Comparison of ENCODE assay signal across 21 cellular contexts in the genomic region with DNA sequence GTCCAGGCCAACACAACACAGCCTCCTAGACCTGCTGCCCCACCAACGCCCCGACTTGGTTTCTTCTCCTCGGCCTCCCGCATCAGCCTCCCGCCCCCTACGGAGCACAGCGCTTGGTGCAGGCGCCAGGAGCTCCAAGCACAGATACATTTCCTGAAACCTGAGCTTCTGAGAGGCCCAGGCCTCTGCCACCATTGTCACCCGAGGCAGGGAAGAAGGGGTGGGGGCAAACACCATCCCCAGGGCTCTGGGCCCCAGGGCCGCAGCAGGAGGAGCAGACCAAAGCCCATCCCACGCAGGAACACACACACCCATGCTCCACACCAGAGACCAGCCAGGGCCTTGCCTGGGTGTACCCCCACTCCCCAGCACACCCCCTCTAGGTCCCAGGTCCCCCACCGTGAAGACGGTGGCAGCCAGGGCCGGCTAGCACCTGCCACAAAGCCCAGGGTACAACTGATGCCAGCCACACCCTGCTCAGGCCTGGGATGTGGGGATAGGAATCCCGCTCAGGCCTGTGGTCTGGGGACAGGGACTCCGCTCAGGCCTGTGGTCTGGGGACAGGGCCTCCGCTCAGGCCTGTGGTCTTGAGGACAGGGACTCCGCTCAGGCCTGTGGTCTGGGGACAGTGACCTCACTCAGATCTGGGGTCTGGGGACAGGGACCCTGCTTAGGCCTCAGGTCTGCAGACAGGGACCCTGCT. TPM values are rescaled to one million over a fixed set of nuclear protein-coding genes. Genes with fewer than 3 reads are reported as not detected.
A peak's percentile ranks its signal among the peaks of the same experiment; 100 is the strongest.
DNase-seq lines count a peak whose midpoint lies in the region; ATAC-seq and TF ChIP-seq lines count a peak whose summit lies in the region.
"Had no signal": no experiment of that assay in that cellular context is flagged by ENCODE, and none has a peak within 500 bp of the region (broad histone marks: within the 10 kb centered on the region; RNA-seq: fewer than 3 reads in every experiment).

No MANE protein-coding gene starts in this region.

- H3K27ac Mint-ChIP-seq in MCF 10A (ENCODE audit: low read depth, unreplicated experiment): peak overlapping the region; percentile 27
- H3K27ac Mint-ChIP-seq: activated CD8-positive, alpha-beta T cell treated with anti-CD3 and anti-CD28 coated beads, Interleukin-2, amount 10 ng/mL, durations not matched to agents 7 days and 5 days; effector memory CD8-positive, alpha-beta T cell had no signal

- CTCF ChIA-PET in MCF 10A (lab: Yijun Ruan, JAX): interaction anchor here (0.8 kb wide), 1 partner anchor 56 kb away, joined by 4 read pairs; no protein-coding TSS in a partner anchor
- CTCF ChIA-PET in mammary epithelial cell (lab: Charles Lee; ENCODE audit: low non-redundant PET): no interaction called here

- H3K9ac ChIP-seq in mammary epithelial cell (ENCODE audit: insufficient read depth, low read length) (no peak overlapping the region), skeletal muscle tissue (ENCODE audit: low read depth in 1 of 3, low read length in 3 of 3) (peak overlapping the region; percentile 10 to 45 (median 40))

- H3K36me3 Mint-ChIP-seq in MCF 10A (ENCODE audit: insufficient read depth, unreplicated experiment): no peaks in the 10 kb centered on the region

- H3K36me3 ChIP-seq in mammary epithelial cell (ENCODE audit: insufficient read depth, low read length) (peaks cover 2% of the 10 kb centered on the region), skeletal muscle tissue (ENCODE audit: control insufficient read depth in 3 of 3, insufficient read depth in 3 of 3, low read length in 3 of 3) (no peaks in the 10 kb centered on the region)
- H3K36me3 ChIP-seq: adrenal gland, colonic mucosa, sigmoid colon, upper lobe of right lung had no signal

- H3K27me3 ChIP-seq in mammary epithelial cell (ENCODE audit: insufficient read depth, low read length) (no peaks in the 10 kb centered on the region), skeletal muscle tissue (ENCODE audit: control insufficient read depth in 3 of 3, insufficient read depth in 3 of 3, low read length in 3 of 3) (peaks cover 0 to 6% (median 4%) of the 10 kb centered on the region in 3 donors)

- no peaks in the 10 kb centered on the region for H3K27me3 Mint-ChIP-seq in MCF 10A (ENCODE audit: insufficient read depth, unreplicated experiment)

- H3K4me1 ChIP-seq in mammary epithelial cell (ENCODE audit: insufficient read depth, low read length): peaks cover 40% of the 10 kb centered on the region
- peaks cover 53 to 72% (median 64%) of the 10 kb centered on the region in 3 donors for H3K4me1 ChIP-seq in skeletal muscle tissue (ENCODE audit: control insufficient read depth in 3 of 3, insufficient read depth in 3 of 3, low read length in 3 of 3)
- H3K4me1 ChIP-seq: adrenal gland, upper lobe of right lung had no signal

- no peak overlapping the region for H3K4me3 Mint-ChIP-seq in MCF 10A (ENCODE audit: unreplicated experiment)
- H3K4me3 Mint-ChIP-seq: activated CD8-positive, alpha-beta T cell treated with anti-CD3 and anti-CD28 coated beads, Interleukin-2, amount 10 ng/mL, durations not matched to agents 7 days and 5 days; effector memory CD8-positive, alpha-beta T cell had no signal

- intact Hi-C loops in MCF 10A (cut with micrococcal nuclease) (no loop called here), mammary epithelial cell (cut with micrococcal nuclease) (no loop called here)

- 81% methylated on average over 10 of the region's 18 CpGs for WGBS in mammary epithelial cell (ENCODE audit: low coverage, missing lambda C conversion rate)

- TF ChIP-seq POLR2A in GM18505 (IDR thresholded peaks at IDR 0.05; ENCODE audit: borderline replicate concordance, extremely low read depth, insufficient read depth, insufficient read length): no peak

- H4K20me1 ChIP-seq in mammary epithelial cell (ENCODE audit: insufficient read depth, low read length): peaks cover 4% of the 10 kb centered on the region

- H3K4me1 Mint-ChIP-seq in MCF 10A (ENCODE audit: insufficient read depth, unreplicated experiment): peaks cover 12% of the 10 kb centered on the region

- H3K4me3 ChIP-seq in mammary epithelial cell (replicated peaks in 1 of 3; ENCODE audit: insufficient read depth in 1 of 3, low read depth in 2 of 3, low read length in 3 of 3): no peak overlapping the region
- H3K4me3 ChIP-seq in skeletal muscle tissue (ENCODE audit: low read length in 3 of 3): no peak overlapping the region
- H3K4me3 ChIP-seq: A549, adrenal gland, colonic mucosa, esophagus muscularis mucosa, hepatocyte, mucosa of descending colon, sigmoid colon, upper lobe of right lung had no signal

- in situ Hi-C loops in mammary epithelial cell (cut with MboI; ENCODE audit: low sequenced_read_pairs in 2 of 2): loop anchor here in 1 of 2 donors (10.0 kb wide), 1 partner anchor 68 kb away; no protein-coding TSS in a partner anchor

- H3K9me3 ChIP-seq in mammary epithelial cell (replicated peaks; ENCODE audit: insufficient read depth, low read length) (no peaks in the 10 kb centered on the region), skeletal muscle tissue (ENCODE audit: control insufficient read depth in 3 of 3, low read length in 3 of 3) (no peaks in the 10 kb centered on the region)
- H3K9me3 ChIP-seq: A549, adrenal gland, colonic mucosa, esophagus muscularis mucosa, mucosa of descending colon, sigmoid colon, upper lobe of right lung had no signal

- TF ChIP-seq CTCF in MCF 10A (IDR thresholded peaks at IDR 0.05; ENCODE audit: unreplicated experiment) (no peak), mammary epithelial cell (conservative IDR thresholded peaks at IDR 0.05 in 1 of 2, IDR thresholded peaks at IDR 0.05 in 1 of 2; ENCODE audit: extremely low read depth in 1 of 2, insufficient read depth in 1 of 2, low read depth in 1 of 2, low read length in 2 of 2) (no peak)

- dilution Hi-C loops in mammary epithelial cell (cut with HindIII; ENCODE audit: low sequenced_read_pairs): loop anchor here (5.0 kb wide), 2 partner anchors 36 to 86 kb away; no protein-coding TSS in a partner anchor

- no peak overlapping the region for H3K4me2 ChIP-seq in mammary epithelial cell (ENCODE audit: insufficient read depth, low read depth, low read length)
- H3K4me2 ChIP-seq: A549, hepatocyte had no signal

- BruUV-seq in MCF 10A (replicated peaks; lab: Mats Ljungman, UMichigan) (no TSS peak), mammary epithelial cell (replicated peaks; lab: Mats Ljungman, UMichigan) (no TSS peak)

- H3K79me2 ChIP-seq in mammary epithelial cell (ENCODE audit: insufficient read depth, low read length): peaks cover 86% of the 10 kb centered on the region
- H3K79me2 ChIP-seq: hepatocyte had no signal

- no peaks in the 10 kb centered on the region for H3K9me3 Mint-ChIP-seq in MCF 10A (ENCODE audit: unreplicated experiment)
- H3K9me3 Mint-ChIP-seq: effector memory CD8-positive, alpha-beta T cell had no signal

- DNase-seq in MCF 10A (ENCODE audit: unreplicated experiment) (no peak), mammary epithelial cell (no peak), NCI-H2107 (lab: John Stamatoyannopoulos, UW) (peak; percentile 97), SK-N-DZ (ENCODE audit: low spot score) (peak; percentile 22)
- no peak for DNase-seq in activated CD4-positive, CD25-positive, alpha-beta regulatory T cell (lab: John Stamatoyannopoulos, UW)
- DNase-seq: activated gamma-delta T cell treated with Interleukin-2 at 50 U/mL for 16 hours, adrenal gland, colonic mucosa, RPMI8226, sigmoid colon, upper lobe of right lung had no signal

- no peak for ATAC-seq in GM19397 (IDR thresholded peaks at IDR 0.05; ENCODE audit: unreplicated experiment)
- ATAC-seq in GM18505 (IDR thresholded peaks at IDR 0.05; ENCODE audit: unreplicated experiment): no peak
- ATAC-seq: A549; effector memory CD8-positive, alpha-beta T cell; SK-N-SH treated with all-trans-retinoic acid at 6 μM for 48 hours had no signal

- no peak overlapping the region for H3K27ac ChIP-seq in mammary epithelial cell (ENCODE audit: insufficient read depth, low read depth, low read length)
- H3K27ac ChIP-seq in skeletal muscle tissue (ENCODE audit: low read depth, low read length): no peak overlapping the region
- H3K27ac ChIP-seq: adrenal gland, colonic mucosa, esophagus muscularis mucosa, hepatocyte, sigmoid colon, upper lobe of right lung had no signal

- no peak overlapping the region for H2AFZ ChIP-seq in mammary epithelial cell (ENCODE audit: low read depth, low read length)
- H2AFZ ChIP-seq: hepatocyte had no signal

- POLR2A ChIA-PET in MCF 10A (lab: Yijun Ruan, JAX): interaction anchor here (7.2 kb wide), 1 partner anchor 74 kb away, joined by 79 read pairs; no protein-coding TSS in a partner anchor

RNA-seq across cellular contexts. Expression of a gene that starts 5.4 kb away (rescaled TPM):
- total RNA-seq in MCF 10A (2022) (33.5 and 33.7 TPM in 2 replicates), mammary epithelial cell (100 to 1,000 TPM in 1 of 2 donors, 10 to 100 TPM in 1; 75.2 to 124 TPM), skeletal muscle tissue (33.9 TPM)
- polyA plus RNA-seq in mammary epithelial cell: 42.6 TPM
- 67.1 TPM for polyA minus RNA-seq in mammary epithelial cell
- polyA plus RNA-seq in SK-N-DZ (2014; cell fraction: cytosol; rRNA removed): 1.1 and 1.9 TPM in 2 replicates
- polyA plus RNA-seq in SK-N-DZ (2014; cell fraction: nucleus; rRNA removed): 8.2 and 9.0 TPM in 2 replicates

RNA-seq across cellular contexts. Expression of a gene that starts 17.9 kb away (rescaled TPM):
- total RNA-seq in MCF 10A (2022) (26.1 and 27.4 TPM in 2 replicates), mammary epithelial cell (10 to 100 TPM; 32.0 to 41.9 TPM), skeletal muscle tissue (17.2 TPM)
- polyA plus RNA-seq in mammary epithelial cell: 19.8 TPM
- 23.2 TPM for polyA minus RNA-seq in mammary epithelial cell
- polyA plus RNA-seq in SK-N-DZ (2014; cell fraction: cytosol; rRNA removed): 5.6 and 8.3 TPM in 2 replicates
- polyA plus RNA-seq in SK-N-DZ (2014; cell fraction: nucleus; rRNA removed): 3.4 and 6.4 TPM in 2 replicates

Comparison
In these comparisons a context has a peak if more than half of its experiments do, and no peak if none do; other contexts are left out.
1. DNase-seq: peak in NCI-H2107 (single experiment) and SK-N-DZ (single experiment); none in MCF 10A (single experiment), mammary epithelial cell (single experiment) and activated CD4-positive, CD25-positive, alpha-beta regulatory T cell (0 of 4).